ENCODE assay signal across 8 cellular contexts in genomic region chr10:119686465-119687191, GRCh38. TPM values are rescaled to one million over a fixed set of nuclear protein-coding genes. Genes with fewer than 3 reads are reported as not detected.
DNase-seq lines count a peak whose midpoint lies in the region; ATAC-seq lines count a peak whose summit lies in the region.

No MANE protein-coding gene starts in this region.

- peak; percentile 63 for DNase-seq in NCI-H748 (lab: John Stamatoyannopoulos, UW; ENCODE audit: unreplicated experiment)
- peak; percentile 68 to 70 for DNase-seq in activated CD8-positive, alpha-beta memory T cell treated with anti-CD3 and anti-CD28 coated beads for 4 hours (ENCODE audit: low read depth in 2 of 2)
- peak; percentile 70 to 76 (median 70) for DNase-seq in effector memory CD4-positive, alpha-beta T cell
- peak; percentile 90 to 98 for DNase-seq in lung microvascular endothelial cell (ENCODE audit: low read depth in 2 of 2)
- peak; percentile 76 to 83 (median 80) for DNase-seq in stimulated activated CD4-positive, alpha-beta T cell treated with anti-CD3 and anti-CD28 coated beads, TNF-alpha, amount 100 ng/mL, for 24 hours (ENCODE audit: low read depth in 3 of 3)

- peak overlapping the region; percentile 53 for H3K27ac ChIP-seq in ACC112 (ENCODE audit: low read depth, low read length)
- no peak overlapping the region for H3K27ac ChIP-seq in effector memory CD4-positive, alpha-beta T cell (ENCODE audit: insufficient read depth, low read length, poor library complexity, severe bottlenecking)

- H3K27me3 ChIP-seq in ACC112 (ENCODE audit: insufficient read depth, low read length) = no peaks in the 10 kb centered on the region
- H3K27me3 ChIP-seq in effector memory CD4-positive, alpha-beta T cell (replicated peaks; ENCODE audit: control insufficient read depth, insufficient read depth, low read length, poor library complexity, severe bottlenecking) = no peaks in the 10 kb centered on the region

- H2AFZ ChIP-seq in ACC112 (ENCODE audit: low read length, unreplicated experiment) = peak overlapping the region; percentile 49

- ATAC-seq in GM18519 (IDR thresholded peaks at IDR 0.05; ENCODE audit: low FRiP score, unreplicated experiment) = peak; percentile 61
- peak; percentile 81 for ATAC-seq in HG03159 (IDR thresholded peaks at IDR 0.05; ENCODE audit: unreplicated experiment)

- no peaks in the 10 kb centered on the region for H3K9me3 ChIP-seq in effector memory CD4-positive, alpha-beta T cell (ENCODE audit: control insufficient read depth, low read length)

- no peaks in the 10 kb centered on the region for H3K79me2 ChIP-seq in ACC112 (ENCODE audit: control insufficient read depth, insufficient read depth, low read length, unreplicated experiment)

- H3K4me1 ChIP-seq in ACC112 (ENCODE audit: control insufficient read depth, insufficient read depth, low read length, unreplicated experiment) = peaks cover 16% of the 10 kb centered on the region
- H3K4me1 ChIP-seq in effector memory CD4-positive, alpha-beta T cell (ENCODE audit: control insufficient read depth, insufficient read depth, low read length, poor library complexity, severe bottlenecking) = no peaks in the 10 kb centered on the region

- no peaks in the 10 kb centered on the region for H3K36me3 ChIP-seq in ACC112 (ENCODE audit: insufficient read depth, low read length)
- H3K36me3 ChIP-seq in effector memory CD4-positive, alpha-beta T cell (ENCODE audit: control insufficient read depth, insufficient read depth, low read length) = no peaks in the 10 kb centered on the region

- peak overlapping the region; percentile 59 for H3K4me3 ChIP-seq in ACC112 (ENCODE audit: low read depth, low read length)
- peak overlapping the region; percentile 18 for H3K4me3 ChIP-seq in effector memory CD4-positive, alpha-beta T cell (ENCODE audit: insufficient read depth, low read depth, low read length, poor library complexity, severe bottlenecking)

RNA-seq across cellular contexts. Expression of gene BAG3, which starts 35.4 kb away (rescaled TPM):
- 3.8 and 5.2 TPM in 2 replicates for total RNA-seq in lung microvascular endothelial cell

RNA-seq across cellular contexts. Expression of gene INPP5F, which starts 39.2 kb away (rescaled TPM):
- total RNA-seq in lung microvascular endothelial cell = 8.1 and 9.6 TPM in 2 replicates
